Comparison of ENCODE assay signal across 7 cellular contexts in genomic region chr1:102318104-102318806, GRCh38.
"Had no signal": no experiment of that assay in that cellular context is flagged by ENCODE, and none has a peak within 500 bp of the region (broad histone marks: within the 10 kb centered on the region; RNA-seq: fewer than 3 reads in every experiment).

No MANE protein-coding gene starts in this region.

- H3K4me2 ChIP-seq: KMS-11 had no signal

- DNase-seq: IMR-90, KBM-7, KG1 had no signal

- ATAC-seq: K562 had no signal

- H3K27ac ChIP-seq: HL-60, KMS-11 had no signal

- H3K9ac ChIP-seq: KMS-11 had no signal

- H3K4me3 ChIP-seq: K562 had no signal

- FAIRE-seq: HTR-8/SVneo, K562 had no signal
